8 cellular contexts compared by ENCODE assay signal in genomic region chr11:94768602-94769511, GRCh38. TPM values are rescaled to one million over a fixed set of nuclear protein-coding genes. Genes with fewer than 3 reads are reported as not detected.
DNase-seq lines count a peak whose midpoint lies in the region; ATAC-seq and TF ChIP-seq lines count a peak whose summit lies in the region.

No MANE protein-coding gene starts in this region.

- H3K27me3 Mint-ChIP-seq in CD14-positive monocyte (ENCODE audit: low read depth in 3 of 3): peaks cover 10 to 19% (median 16%) of the 10 kb centered on the region in 3 donors
- H3K27me3 Mint-ChIP-seq in stimulated activated naive CD8-positive, alpha-beta T cell treated with anti-CD3 and anti-CD28 coated beads, Interleukin-15, amount 100 ng/mL, for 72 hours: peaks cover 47% of the 10 kb centered on the region

- H3K36me3 Mint-ChIP-seq in CD14-positive monocyte: no peaks in the 10 kb centered on the region

- H3K4me1 ChIP-seq in left lung: peaks cover 10 to 33% of the 10 kb centered on the region in 2 donors

- H3K4me1 Mint-ChIP-seq in CD14-positive monocyte: peaks cover 28% of the 10 kb centered on the region
- H3K4me1 Mint-ChIP-seq in stimulated activated naive CD8-positive, alpha-beta T cell treated with anti-CD3 and anti-CD28 coated beads, Interleukin-15, amount 100 ng/mL, for 72 hours: peaks cover 8% of the 10 kb centered on the region

- peak; percentile 41 for ATAC-seq in GM19397 (IDR thresholded peaks at IDR 0.05; ENCODE audit: unreplicated experiment)
- peak; percentile 70 for ATAC-seq in left lung
- ATAC-seq in stimulated activated naive CD8-positive, alpha-beta T cell treated with anti-CD3 and anti-CD28 coated beads, Interleukin-15, amount 100 ng/mL, for 72 hours: peak; percentile 63
- no peak for ATAC-seq in GM18870 (IDR thresholded peaks at IDR 0.05; ENCODE audit: unreplicated experiment)

- H3K36me3 ChIP-seq in left lung: no peaks in the 10 kb centered on the region

- peak overlapping the region; percentile 93 to 94 for H3K27ac ChIP-seq in left lung

- H3K9me3 ChIP-seq in left lung: no peaks in the 10 kb centered on the region

- no peak for DNase-seq in CD14-positive monocyte (ENCODE audit: low spot score)
- peak; percentile 54 for DNase-seq in NCI-H510A treated with DMSO at 0.1 percent for 48 hours (lab: John Stamatoyannopoulos, UW)
- peak; percentile 47 for DNase-seq in choroid plexus epithelial cell (ENCODE audit: low read depth)
- peak; percentile 52 to 85 for DNase-seq in left lung
- DNase-seq in stimulated activated naive CD8-positive, alpha-beta T cell treated with anti-CD3 and anti-CD28 coated beads, Interleukin-15, amount 100 ng/mL, for 72 hours: peak; percentile 5 to 10
- no peak for DNase-seq in SIG-M5 treated with dmso at 0.1 percent for 504 hours (lab: John Stamatoyannopoulos, UW; ENCODE audit: unreplicated experiment)

- H3K27me3 ChIP-seq in left lung: peaks cover 0 to 25% of the 10 kb centered on the region in 2 donors

- intact Hi-C loops in CD14-positive monocyte (cut with micrococcal nuclease) (no loop called here), left lung (cut with DNase I) (loop anchor here in 1 of 2 donors (10.0 kb wide), 1 partner anchor 144 kb away; no protein-coding TSS in a partner anchor)

- H3K27ac Mint-ChIP-seq in CD14-positive monocyte: peak overlapping the region in 1 of 7 donors; percentile 71
- peak overlapping the region in 1 of 2 donors; percentile 24 for H3K27ac Mint-ChIP-seq in stimulated activated naive CD8-positive, alpha-beta T cell treated with anti-CD3 and anti-CD28 coated beads, Interleukin-15, amount 100 ng/mL, for 72 hours

- peaks cover 0 to 8% (median 0%) of the 10 kb centered on the region in 7 donors for H3K9me3 Mint-ChIP-seq in CD14-positive monocyte
- no peaks in the 10 kb centered on the region for H3K9me3 Mint-ChIP-seq in stimulated activated naive CD8-positive, alpha-beta T cell treated with anti-CD3 and anti-CD28 coated beads, Interleukin-15, amount 100 ng/mL, for 72 hours

- TF ChIP-seq CTCF in CD14-positive monocyte (IDR thresholded peaks at IDR 0.05) (no peak), choroid plexus epithelial cell (conservative IDR thresholded peaks at IDR 0.05; ENCODE audit: low read depth, low read length) (no peak), left lung (IDR thresholded peaks at IDR 0.05) (no peak)

- H3K4me3 ChIP-seq in choroid plexus epithelial cell (ENCODE audit: low read depth, low read length) (peak overlapping the region; percentile 92), left lung (peak overlapping the region; percentile 75 to 82)

- H3K4me3 Mint-ChIP-seq in CD14-positive monocyte: peak overlapping the region; percentile 91 to 95
- H3K4me3 Mint-ChIP-seq in stimulated activated naive CD8-positive, alpha-beta T cell treated with anti-CD3 and anti-CD28 coated beads, Interleukin-15, amount 100 ng/mL, for 72 hours: peak overlapping the region; percentile 69 to 73

RNA-seq across cellular contexts. Expression of gene AMOTL1, which starts 0.7 kb away (rescaled TPM):
- under 1 TPM; 0.46 to 0.66 TPM for polyA plus RNA-seq in CD14-positive monocyte
- total RNA-seq in left lung: 10 to 100 TPM; 42.7 to 52.0 TPM

Comparison
In these comparisons a context has a peak if more than half of its experiments do, and no peak if none do; other contexts are left out.
1. DNase-seq: peak in NCI-H510A treated with DMSO at 0.1 percent for 48 hours (single experiment), choroid plexus epithelial cell (single experiment), left lung (2 of 2) and stimulated activated naive CD8-positive, alpha-beta T cell treated with anti-CD3 and anti-CD28 coated beads, Interleukin-15, amount 100 ng/mL, for 72 hours (2 of 2); none in CD14-positive monocyte (single experiment) and SIG-M5 treated with dmso at 0.1 percent for 504 hours (single experiment).